In genomic region chr2:21438949-21439348, GRCh38 we compare ENCODE assay signal across 14 cellular contexts.
DNase-seq lines count a peak whose midpoint lies in the region; ATAC-seq, FAIRE-seq and TF ChIP-seq lines count a peak whose summit lies in the region.
"Had no signal": no experiment of that assay in that cellular context is flagged by ENCODE, and none has a peak within 500 bp of the region (broad histone marks: within the 10 kb centered on the region; RNA-seq: fewer than 3 reads in every experiment).

No MANE protein-coding gene starts in this region.

- H3K9ac ChIP-seq in kidney (ENCODE audit: low read length in 2 of 2) (no peak overlapping the region), endodermal cell (ENCODE audit: extremely low read depth, low read length, poor library complexity, severe bottlenecking) (no peak overlapping the region)

- no peaks in the 10 kb centered on the region for H3K36me3 Mint-ChIP-seq in endodermal cell (ENCODE audit: low read depth)
- H3K36me3 Mint-ChIP-seq: activated naive CD8-positive, alpha-beta T cell had no signal

- WGBS in endodermal cell (ENCODE audit: insufficient coverage in 1 of 2, insufficient read length in 1 of 2), 2 experiments = 94% methylated on average over 3 of the region's 3 CpGs

- no peak overlapping the region for H3K27ac Mint-ChIP-seq in endodermal cell
- H3K27ac Mint-ChIP-seq: activated naive CD8-positive, alpha-beta T cell; dendritic cell treated with granulocyte-macrophage colony-stimulating factor and Interleukin-4, amounts not matched to agents 40 ng/mL and 50 ng/mL, for 4 days had no signal

- intact Hi-C loops in kidney (cut with DNase I) = no loop called here

- H3K27me3 ChIP-seq in SJSA1 (replicated peaks) (no peaks in the 10 kb centered on the region), endodermal cell (ENCODE audit: control insufficient read depth, insufficient read depth, low read length, poor library complexity, severe bottlenecking) (no peaks in the 10 kb centered on the region), foreskin keratinocyte (no peaks in the 10 kb centered on the region)

- peak; percentile 74 for ATAC-seq in HG02759 (IDR thresholded peaks at IDR 0.05; ENCODE audit: unreplicated experiment)
- no peak for ATAC-seq in foreskin keratinocyte

- H3K27ac ChIP-seq in SJSA1 (peak overlapping the region; percentile 71), kidney (ENCODE audit: low read depth in 2 of 2, low read length in 2 of 2) (no peak overlapping the region), endodermal cell (ENCODE audit: low read depth, low read length) (no peak overlapping the region), foreskin keratinocyte (no peak overlapping the region)

- H3K27me3 Mint-ChIP-seq in endodermal cell (ENCODE audit: insufficient read depth) = no peaks in the 10 kb centered on the region
- H3K27me3 Mint-ChIP-seq: activated naive CD8-positive, alpha-beta T cell; dendritic cell treated with granulocyte-macrophage colony-stimulating factor and Interleukin-4, amounts not matched to agents 40 ng/mL and 50 ng/mL, for 4 days had no signal

- H3K36me3 ChIP-seq in SJSA1 = no peaks in the 10 kb centered on the region
- no peaks in the 10 kb centered on the region for H3K36me3 ChIP-seq in kidney (ENCODE audit: control insufficient read depth in 1 of 2, insufficient read depth in 2 of 2, low read length in 2 of 2)
- H3K36me3 ChIP-seq in endodermal cell (ENCODE audit: control insufficient read depth, insufficient read depth, low read length) = no peaks in the 10 kb centered on the region

- H3K4me3 ChIP-seq in SJSA1 (no peak overlapping the region), kidney (ENCODE audit: low read length in 2 of 2) (no peak overlapping the region), endodermal cell (ENCODE audit: low read length) (no peak overlapping the region)

- H3K4me3 Mint-ChIP-seq in endodermal cell = no peak overlapping the region
- H3K4me3 Mint-ChIP-seq: activated naive CD8-positive, alpha-beta T cell; dendritic cell treated with granulocyte-macrophage colony-stimulating factor and Interleukin-4, amounts not matched to agents 40 ng/mL and 50 ng/mL, for 4 days had no signal

- peak; percentile 25 for FAIRE-seq in kidney (lab: Jason Lieb, UNC)

- H3K9me3 ChIP-seq in SJSA1 (replicated peaks) = no peaks in the 10 kb centered on the region
- H3K9me3 ChIP-seq in kidney (ENCODE audit: control insufficient read depth in 1 of 2, low read length in 2 of 2) = no peaks in the 10 kb centered on the region
- peaks cover 12% of the 10 kb centered on the region for H3K9me3 ChIP-seq in endodermal cell (ENCODE audit: control insufficient read depth, low read length)

- DNase-seq in Daoy (ENCODE audit: low read depth) = peak; percentile 46
- DNase-seq in SJSA1 (ENCODE audit: low read depth in 1 of 2, low spot score in 2 of 2) = peak; percentile 52 to 61
- no peak for DNase-seq in kidney
- no peak for DNase-seq in endodermal cell
- no peak for DNase-seq in NCI-H1417 (lab: John Stamatoyannopoulos, UW)
- DNase-seq in SHP77 (lab: John Stamatoyannopoulos, UW) = no peak
- DNase-seq in foreskin keratinocyte = no peak
- DNase-seq: Karpas-422; NK-92 treated with Interleukin-12 subunit alpha and Interleukin-12 subunit beta, amount 100 ng/mL, for 24 hours; stimulated activated CD4-positive, alpha-beta T cell treated with anti-CD3 and anti-CD28 coated beads, Interleukin-4, amount 100 ng/mL, for 4 hours; stimulated activated naive CD4-positive, alpha-beta T cell had no signal

- TF ChIP-seq CTCF in kidney (IDR thresholded peaks at IDR 0.05; ENCODE audit: borderline replicate concordance, extremely low read depth, insufficient read depth) (no peak), endodermal cell (conservative IDR thresholded peaks at IDR 0.05) (no peak), foreskin keratinocyte (conservative IDR thresholded peaks at IDR 0.05) (no peak)

- H3K4me1 ChIP-seq in SJSA1 (replicated peaks) = peaks cover 21% of the 10 kb centered on the region
- no peaks in the 10 kb centered on the region for H3K4me1 ChIP-seq in kidney (ENCODE audit: control insufficient read depth in 1 of 2, insufficient read depth in 1 of 2, low read depth in 1 of 2, low read length in 2 of 2)
- H3K4me1 ChIP-seq in endodermal cell (ENCODE audit: control insufficient read depth, insufficient read depth, low read length) = peaks cover 6% of the 10 kb centered on the region
- H3K4me1 ChIP-seq in foreskin keratinocyte = no peaks in the 10 kb centered on the region

- peaks cover 18% of the 10 kb centered on the region for H3K9me3 Mint-ChIP-seq in endodermal cell
- H3K9me3 Mint-ChIP-seq: dendritic cell treated with granulocyte-macrophage colony-stimulating factor and Interleukin-4, amounts not matched to agents 40 ng/mL and 50 ng/mL, for 4 days had no signal

- peaks cover 12% of the 10 kb centered on the region for H3K4me1 Mint-ChIP-seq in endodermal cell

Comparison
In these comparisons a context has a peak if more than half of its experiments do, and no peak if none do; other contexts are left out.
1. DNase-seq: peak in Daoy (single experiment) and SJSA1 (2 of 2); none in kidney (single experiment), endodermal cell (single experiment), NCI-H1417 (0 of 3), SHP77 (0 of 2) and foreskin keratinocyte (0 of 2).